In the genomic region with DNA sequence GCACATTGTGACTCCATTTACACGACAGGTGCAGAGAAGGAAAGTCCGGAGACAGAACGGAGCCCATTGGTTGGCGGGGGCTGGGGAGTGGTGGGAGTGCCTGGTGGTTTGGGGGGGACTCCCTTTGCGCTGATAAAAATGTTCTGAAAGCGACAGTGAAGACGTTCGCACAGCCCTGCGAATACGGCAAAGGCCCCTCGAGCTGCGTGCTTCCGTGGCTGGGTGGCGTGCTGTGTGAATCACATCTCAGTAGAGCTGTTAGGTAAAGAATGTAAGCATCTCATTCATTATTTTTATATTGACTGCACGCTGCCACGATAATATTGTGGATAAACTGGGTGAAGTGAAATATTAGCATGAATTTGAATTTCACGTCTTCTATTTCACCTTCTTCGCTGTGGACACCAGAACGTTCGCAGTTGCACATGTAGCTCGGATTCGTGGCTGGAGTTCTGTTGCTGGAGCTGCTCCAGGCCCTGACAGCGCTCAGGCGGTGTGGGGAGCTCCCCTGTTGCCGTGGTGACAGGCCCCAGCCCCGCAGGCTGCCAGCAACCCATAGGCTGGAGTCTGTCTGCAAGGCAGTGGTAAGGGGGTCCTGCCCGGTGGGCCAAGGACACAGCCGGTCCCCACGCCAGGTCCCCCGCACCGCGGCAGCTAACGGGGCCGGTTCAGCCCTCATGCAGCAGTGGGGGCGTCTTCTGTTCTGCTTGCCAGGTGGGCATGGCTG, we compare ENCODE assay signal across 1 cellular context.
TF ChIP-seq lines count a peak whose summit lies in the region.

No MANE protein-coding gene starts in this region.

TF ChIP-seq in IMR-90, 13 proteins besides CTCF, POLR2A, EP300 and RAD21:
- TF ChIP-seq CEBPB (IDR thresholded peaks at IDR 0.05; ENCODE audit: low read depth, low read length) = no peak
- no peak for TF ChIP-seq MAFK (IDR thresholded peaks at IDR 0.05; ENCODE audit: low read depth, low read length)
- TF ChIP-seq RFX5 (IDR thresholded peaks at IDR 0.05; ENCODE audit: low read depth, low read length) = no peak
- TF ChIP-seq MXI1 (IDR thresholded peaks at IDR 0.05; ENCODE audit: borderline replicate concordance, low read depth, low read length) = no peak
- no peak for TF ChIP-seq CHD1 (IDR thresholded peaks at IDR 0.05; ENCODE audit: low read depth, low read length)
- no peak for TF ChIP-seq FOS (IDR thresholded peaks at IDR 0.05; ENCODE audit: low read depth, low read length)
- TF ChIP-seq, protein P1, sequence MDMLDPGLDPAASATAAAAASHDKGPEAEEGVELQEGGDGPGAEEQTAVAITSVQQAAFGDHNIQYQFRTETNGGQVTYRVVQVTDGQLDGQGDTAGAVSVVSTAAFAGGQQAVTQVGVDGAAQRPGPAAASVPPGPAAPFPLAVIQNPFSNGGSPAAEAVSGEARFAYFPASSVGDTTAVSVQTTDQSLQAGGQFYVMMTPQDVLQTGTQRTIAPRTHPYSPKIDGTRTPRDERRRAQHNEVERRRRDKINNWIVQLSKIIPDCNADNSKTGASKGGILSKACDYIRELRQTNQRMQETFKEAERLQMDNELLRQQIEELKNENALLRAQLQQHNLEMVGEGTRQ (IDR thresholded peaks at IDR 0.05; ENCODE audit: low read depth, low read length) = no peak
- no peak for TF ChIP-seq NFE2L2 (IDR thresholded peaks at IDR 0.05; ENCODE audit: low read depth, low read length)
- TF ChIP-seq BHLHE40 (IDR thresholded peaks at IDR 0.05; ENCODE audit: low read depth, low read length) = no peak
- TF ChIP-seq, protein P2, sequence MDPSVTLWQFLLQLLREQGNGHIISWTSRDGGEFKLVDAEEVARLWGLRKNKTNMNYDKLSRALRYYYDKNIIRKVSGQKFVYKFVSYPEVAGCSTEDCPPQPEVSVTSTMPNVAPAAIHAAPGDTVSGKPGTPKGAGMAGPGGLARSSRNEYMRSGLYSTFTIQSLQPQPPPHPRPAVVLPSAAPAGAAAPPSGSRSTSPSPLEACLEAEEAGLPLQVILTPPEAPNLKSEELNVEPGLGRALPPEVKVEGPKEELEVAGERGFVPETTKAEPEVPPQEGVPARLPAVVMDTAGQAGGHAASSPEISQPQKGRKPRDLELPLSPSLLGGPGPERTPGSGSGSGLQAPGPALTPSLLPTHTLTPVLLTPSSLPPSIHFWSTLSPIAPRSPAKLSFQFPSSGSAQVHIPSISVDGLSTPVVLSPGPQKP (IDR thresholded peaks at IDR 0.05; ENCODE audit: borderline replicate concordance, low read depth, low read length) = no peak
- TF ChIP-seq SMC3 (IDR thresholded peaks at IDR 0.05; ENCODE audit: low read depth, low read length) = no peak
- no peak for TF ChIP-seq RCOR1 (IDR thresholded peaks at IDR 0.05; ENCODE audit: insufficient replicate concordance, low read length)
- TF ChIP-seq MAZ (IDR thresholded peaks at IDR 0.05; ENCODE audit: borderline replicate concordance, low read depth, low read length) = no peak
